ENCODE assay signal across 1 cellular context in genomic region chr1:24928631-24929090, GRCh38.
TF ChIP-seq lines count a peak whose summit lies in the region.

No MANE protein-coding gene starts in this region.

TF ChIP-seq in WTC11, 78 proteins besides CTCF, POLR2A, EP300 and RAD21 (continued from another document):
- TF ChIP-seq, protein P1, sequence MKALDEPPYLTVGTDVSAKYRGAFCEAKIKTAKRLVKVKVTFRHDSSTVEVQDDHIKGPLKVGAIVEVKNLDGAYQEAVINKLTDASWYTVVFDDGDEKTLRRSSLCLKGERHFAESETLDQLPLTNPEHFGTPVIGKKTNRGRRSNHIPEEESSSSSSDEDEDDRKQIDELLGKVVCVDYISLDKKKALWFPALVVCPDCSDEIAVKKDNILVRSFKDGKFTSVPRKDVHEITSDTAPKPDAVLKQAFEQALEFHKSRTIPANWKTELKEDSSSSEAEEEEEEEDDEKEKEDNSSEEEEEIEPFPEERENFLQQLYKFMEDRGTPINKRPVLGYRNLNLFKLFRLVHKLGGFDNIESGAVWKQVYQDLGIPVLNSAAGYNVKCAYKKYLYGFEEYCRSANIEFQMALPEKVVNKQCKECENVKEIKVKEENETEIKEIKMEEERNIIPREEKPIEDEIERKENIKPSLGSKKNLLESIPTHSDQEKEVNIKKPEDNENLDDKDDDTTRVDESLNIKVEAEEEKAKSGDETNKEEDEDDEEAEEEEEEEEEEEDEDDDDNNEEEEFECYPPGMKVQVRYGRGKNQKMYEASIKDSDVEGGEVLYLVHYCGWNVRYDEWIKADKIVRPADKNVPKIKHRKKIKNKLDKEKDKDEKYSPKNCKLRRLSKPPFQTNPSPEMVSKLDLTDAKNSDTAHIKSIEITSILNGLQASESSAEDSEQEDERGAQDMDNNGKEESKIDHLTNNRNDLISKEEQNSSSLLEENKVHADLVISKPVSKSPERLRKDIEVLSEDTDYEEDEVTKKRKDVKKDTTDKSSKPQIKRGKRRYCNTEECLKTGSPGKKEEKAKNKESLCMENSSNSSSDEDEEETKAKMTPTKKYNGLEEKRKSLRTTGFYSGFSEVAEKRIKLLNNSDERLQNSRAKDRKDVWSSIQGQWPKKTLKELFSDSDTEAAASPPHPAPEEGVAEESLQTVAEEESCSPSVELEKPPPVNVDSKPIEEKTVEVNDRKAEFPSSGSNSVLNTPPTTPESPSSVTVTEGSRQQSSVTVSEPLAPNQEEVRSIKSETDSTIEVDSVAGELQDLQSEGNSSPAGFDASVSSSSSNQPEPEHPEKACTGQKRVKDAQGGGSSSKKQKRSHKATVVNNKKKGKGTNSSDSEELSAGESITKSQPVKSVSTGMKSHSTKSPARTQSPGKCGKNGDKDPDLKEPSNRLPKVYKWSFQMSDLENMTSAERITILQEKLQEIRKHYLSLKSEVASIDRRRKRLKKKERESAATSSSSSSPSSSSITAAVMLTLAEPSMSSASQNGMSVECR (CRISPR knock-in tag; IDR thresholded peaks at IDR 0.05; ENCODE audit: borderline replicate concordance), result no peak
- TF ChIP-seq MYBL2 (CRISPR knock-in tag; IDR thresholded peaks at IDR 0.05), result no peak
- TF ChIP-seq CREB1 (CRISPR knock-in tag; IDR thresholded peaks at IDR 0.05), result no peak
- no peak for TF ChIP-seq ZNF232 (CRISPR knock-in tag; IDR thresholded peaks at IDR 0.05)
- no peak for TF ChIP-seq TEAD1 (CRISPR knock-in tag; IDR thresholded peaks at IDR 0.05)
